8 cellular contexts compared by ENCODE assay signal in the genomic region with DNA sequence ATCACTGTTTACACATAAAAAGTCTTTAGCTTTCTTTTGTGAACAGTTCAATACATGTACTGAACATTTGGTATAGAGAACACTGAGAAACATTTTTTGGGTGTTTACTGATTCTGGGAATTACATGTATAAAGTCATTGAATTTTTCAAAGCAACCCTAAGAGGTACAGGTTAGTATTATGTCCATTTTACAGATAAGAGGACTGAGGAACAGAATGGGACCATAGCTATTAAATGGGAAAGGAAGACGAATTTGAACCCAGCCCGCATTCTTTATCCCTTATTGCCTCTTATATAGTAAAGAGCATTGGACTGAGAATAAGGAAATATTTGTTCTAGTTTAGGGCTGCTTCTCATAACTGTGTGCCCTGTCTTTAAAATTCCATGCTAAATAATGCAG. TPM values are rescaled to one million over a fixed set of nuclear protein-coding genes. Genes with fewer than 3 reads are reported as not detected.
A peak's percentile ranks its signal among the peaks of the same experiment; 100 is the strongest.
DNase-seq lines count a peak whose midpoint lies in the region; ATAC-seq and TF ChIP-seq lines count a peak whose summit lies in the region.

No MANE protein-coding gene starts in this region.

- H3K36me3 ChIP-seq in GM06990 (ENCODE audit: control insufficient read depth, insufficient read depth, low read length) = peaks cover 8% of the 10 kb centered on the region
- peaks cover 22% of the 10 kb centered on the region for H3K36me3 ChIP-seq in Panc1 (ENCODE audit: control insufficient read depth, insufficient read depth, low read length)
- peaks cover 0 to 21% of the 10 kb centered on the region in 2 donors for H3K36me3 ChIP-seq in gastrocnemius medialis

- no peak for TF ChIP-seq POLR2A in gastrocnemius medialis (IDR thresholded peaks at IDR 0.05)

- H3K27me3 ChIP-seq in GM06990 (replicated peaks; ENCODE audit: control insufficient read depth, insufficient read depth, low read length) = no peaks in the 10 kb centered on the region
- no peaks in the 10 kb centered on the region for H3K27me3 ChIP-seq in Panc1 (ENCODE audit: control insufficient read depth, insufficient read depth, low read length)
- no peaks in the 10 kb centered on the region for H3K27me3 ChIP-seq in gastrocnemius medialis

- no TSS peak for BruUV-seq in Panc1 (replicated peaks; lab: Mats Ljungman, UMichigan)

- H3K27ac ChIP-seq in Panc1 (ENCODE audit: low read length) = peak overlapping the region; percentile 63
- peak overlapping the region in 2 of 4 donors; percentile 96 to 99 for H3K27ac ChIP-seq in gastrocnemius medialis

- in situ Hi-C loops in Panc1 (cut with HindIII; ENCODE audit: low pct_unique_long_range_greater_than_20kb, low sequenced_read_pairs) = no loop called here
- in situ Hi-C loops in gastrocnemius medialis (cut with MboI; ENCODE audit: low sequenced_read_pairs in 4 of 4) = no loop called here

- ATAC-seq in Panc1 (no peak), gastrocnemius medialis (no peak), HG03571 (IDR thresholded peaks at IDR 0.05; ENCODE audit: unreplicated experiment) (no peak)

- H3K9me3 ChIP-seq in Panc1 (ENCODE audit: control insufficient read depth, insufficient read depth, low read depth, low read length) (no peaks in the 10 kb centered on the region), gastrocnemius medialis (no peaks in the 10 kb centered on the region)

- peak overlapping the region; percentile 78 for H3K4me3 ChIP-seq in GM06990 (replicated peaks; ENCODE audit: low read depth, low read length)
- H3K4me3 ChIP-seq in Panc1 (ENCODE audit: low read depth in 2 of 2, low read length in 2 of 2) = peak overlapping the region; percentile 95 to 98
- peak overlapping the region; percentile 80 for H3K4me3 ChIP-seq in epithelial cell of proximal tubule (ENCODE audit: low read depth, low read length)
- peak overlapping the region; percentile 69 to 99 (median 81) for H3K4me3 ChIP-seq in gastrocnemius medialis

- POLR2A ChIA-PET in Panc1 (lab: Charles Lee) = interaction anchor here (0.6 kb wide), 1 partner anchor 652 kb away, joined by 3 read pairs; no protein-coding TSS in a partner anchor

- peaks cover 20% of the 10 kb centered on the region for H3K4me1 ChIP-seq in Panc1 (ENCODE audit: control insufficient read depth, insufficient read depth, low read length)
- peaks cover 32 to 36% of the 10 kb centered on the region in 2 donors for H3K4me1 ChIP-seq in gastrocnemius medialis

- TF ChIP-seq CTCF in GM06990 (IDR thresholded peaks at IDR 0.05; ENCODE audit: insufficient read depth, low read length, poor library complexity, severe bottlenecking) (no peak), Panc1 (IDR thresholded peaks at IDR 0.05) (no peak), epithelial cell of proximal tubule (conservative IDR thresholded peaks at IDR 0.05; ENCODE audit: low read depth, low read length) (no peak), gastrocnemius medialis (IDR thresholded peaks at IDR 0.05 in 4 of 5, conservative IDR thresholded peaks at IDR 0.05 in 1 of 5) (no peak)

- CTCF ChIA-PET in Panc1 (lab: Charles Lee) = interaction anchor here (0.5 kb wide), 1 partner anchor 632 kb away, joined by 3 read pairs; no protein-coding TSS in a partner anchor

- intact Hi-C loops in Panc1 (cut with micrococcal nuclease; ENCODE audit: unreplicated experiment) = no loop called here
- intact Hi-C loops in gastrocnemius medialis (cut with DNase I; ENCODE audit: low total_unique reads) = loop anchor here (2.0 to 5.0 kb wide), 2 partner anchors 34 to 331 kb away; a partner anchor contains a TSS

- DNase-seq in GM06990 (ENCODE audit: extremely low read depth, insufficient read length) (no peak), Panc1 (ENCODE audit: low read depth, low spot score) (no peak), epithelial cell of proximal tubule (ENCODE audit: low read depth) (no peak), gastrocnemius medialis (no peak), NCI-H2081 treated with DMSO at 0.1 percent for 48 hours (lab: John Stamatoyannopoulos, UW) (no peak), NCI-H510A treated with DMSO at 0.1 percent for 48 hours (lab: John Stamatoyannopoulos, UW) (no peak), retina (no peak)

RNA-seq across cellular contexts. Expression of a gene that starts 0.9 kb away (rescaled TPM):
- total RNA-seq in Panc1 (2021; ENCODE audit: unreplicated experiment) (36.9 TPM), epithelial cell of proximal tubule (69.0 and 90.4 TPM in 2 replicates), gastrocnemius medialis (100 to 1,000 TPM in 1 of 4 donors, 10 to 100 TPM in 3; 69.0 to 107 (median 76.4) TPM)
- polyA plus RNA-seq in Panc1 (2012; ENCODE audit: insufficient read length) = 17.3 TPM

RNA-seq across cellular contexts. Expression of a gene that starts 33.6 kb away (rescaled TPM):
- total RNA-seq in Panc1 (2021; ENCODE audit: unreplicated experiment) (50.0 TPM), epithelial cell of proximal tubule (15.6 and 15.9 TPM in 2 replicates), gastrocnemius medialis (10 to 100 TPM; 18.0 to 21.4 (median 19.6) TPM)
- 12.5 TPM for polyA plus RNA-seq in Panc1 (2012; ENCODE audit: insufficient read length)
